ENCODE assay signal across 17 cellular contexts in the genomic region with DNA sequence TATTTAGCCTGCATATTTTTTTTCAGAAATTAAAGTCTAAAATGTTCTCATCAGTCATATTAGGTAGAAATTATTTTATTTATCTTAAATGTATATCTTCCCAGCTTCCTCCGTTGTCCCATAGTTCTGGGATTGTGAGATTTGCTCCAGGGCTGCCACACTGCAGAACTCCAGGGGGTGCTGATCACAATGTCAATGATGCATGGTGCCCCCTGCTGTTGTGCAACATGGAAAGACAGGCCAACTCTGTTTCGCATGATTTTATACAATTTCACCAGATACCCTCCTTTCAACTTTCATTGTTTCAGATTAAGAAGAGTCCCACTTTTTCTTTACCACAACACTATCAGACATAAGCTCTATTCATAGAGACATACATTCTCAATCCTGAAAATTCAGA. TPM values are rescaled to one million over a fixed set of nuclear protein-coding genes. Genes with fewer than 3 reads are reported as not detected.
DNase-seq lines count a peak whose midpoint lies in the region; ATAC-seq and TF ChIP-seq lines count a peak whose summit lies in the region.
"Had no signal": no experiment of that assay in that cellular context is flagged by ENCODE, and none has a peak within 500 bp of the region (broad histone marks: within the 10 kb centered on the region; RNA-seq: fewer than 3 reads in every experiment).

No MANE protein-coding gene starts in this region.

- H3K4me1 ChIP-seq in GM23338 (ENCODE audit: insufficient read depth) (no peaks in the 10 kb centered on the region; the same call in 1 of the 2 replicates), adrenal gland (replicated peaks in 1 of 2) (no peaks in the 10 kb centered on the region)
- H3K4me1 ChIP-seq: ascending aorta, right atrium auricular region had no signal

- intact Hi-C loops in dorsolateral prefrontal cortex (cut with DNase I): no loop called here
- intact Hi-C loops in adrenal gland (cut with DNase I): no loop called here

- H3K27me3 ChIP-seq in GM23338 (ENCODE audit: insufficient read depth) (no peaks in the 10 kb centered on the region), dorsolateral prefrontal cortex (peaks cover 0 to 19% (median 0%) of the 10 kb centered on the region in 45 donors), adrenal gland (no peaks in the 10 kb centered on the region)
- H3K27me3 ChIP-seq: ascending aorta, BLaER1, right atrium auricular region had no signal

- H3K9me3 Mint-ChIP-seq in GM23338: no peaks in the 10 kb centered on the region; the same call in 2 of the 3 replicates
- H3K9me3 Mint-ChIP-seq: activated T-helper 17 cell treated with anti-CD3 and anti-CD28 coated beads, Interleukin-2, amount 50 U/mL, for 72 hours had no signal

- no peaks in the 10 kb centered on the region for H3K9me2 ChIP-seq in GM23338 (ENCODE audit: insufficient read depth)

- H3K79me2 ChIP-seq in GM23338 (replicated peaks; ENCODE audit: insufficient read depth): no peaks in the 10 kb centered on the region

- no peak overlapping the region for H2AFZ ChIP-seq in GM23338

- no peaks in the 10 kb centered on the region for H4K20me1 ChIP-seq in GM23338 (replicated peaks; ENCODE audit: insufficient read depth)
- H4K20me1 ChIP-seq: BLaER1 had no signal

- H3K4me1 Mint-ChIP-seq in GM23338: peaks cover 8% of the 10 kb centered on the region
- H3K4me1 Mint-ChIP-seq: activated T-helper 17 cell treated with anti-CD3 and anti-CD28 coated beads, Interleukin-2, amount 50 U/mL, for 72 hours; naive B cell had no signal

- H3F3A ChIP-seq in GM23338 (replicated peaks; ENCODE audit: low read depth): no peaks in the 10 kb centered on the region

- H3K4me2 ChIP-seq in GM23338: no peak overlapping the region
- H3K4me2 ChIP-seq: BLaER1 had no signal

- H3K9me3 ChIP-seq in adrenal gland (replicated peaks in 1 of 3): no peaks in the 10 kb centered on the region
- H3K9me3 ChIP-seq: ascending aorta, BLaER1, right atrium auricular region had no signal

- no peak for ATAC-seq in GM23338
- ATAC-seq: activated T-helper 17 cell treated with anti-CD3 and anti-CD28 coated beads, Interleukin-2, amount 50 U/mL, for 72 hours had no signal

- POLR2A ChIA-PET in AG04449 (lab: Yijun Ruan, JAX): no interaction called here

- TF ChIP-seq CTCF in AG04449 (IDR thresholded peaks at IDR 0.05; ENCODE audit: insufficient read depth, low read length, missing control alignments) (peak; percentile 19), GM23338 (conservative IDR thresholded peaks at IDR 0.05; ENCODE audit: low read depth in 2 of 2) (peak; percentile 45 to 73), fibroblast of pulmonary artery (IDR thresholded peaks at IDR 0.05; ENCODE audit: low read length, missing control alignments) (peak; percentile 14), dorsolateral prefrontal cortex (IDR thresholded peaks at IDR 0.05 in 54 of 56, conservative IDR thresholded peaks at IDR 0.05 in 2 of 56; ENCODE audit: low read depth in 1 of 56, partially characterized antibody in 56 of 56) (no peak), adrenal gland (IDR thresholded peaks at IDR 0.05) (no peak), foreskin fibroblast (IDR thresholded peaks at IDR 0.05; ENCODE audit: low read depth, low read length) (no peak)

- H3K4me3 Mint-ChIP-seq in GM23338: no peak overlapping the region
- H3K4me3 Mint-ChIP-seq: activated T-helper 17 cell treated with anti-CD3 and anti-CD28 coated beads, Interleukin-2, amount 50 U/mL, for 72 hours; naive B cell had no signal

- WGBS in adrenal gland, 4 donors: 65 to 77% (median 73%) methylated on average over 2 of the region's 2 CpGs

- DNase-seq in AG04449 (ENCODE audit: low read depth, low spot score) (no peak), GM23338 (ENCODE audit: low spot score) (peak; percentile 54), OCI-M1 (lab: John Stamatoyannopoulos, UW) (peak; percentile 22), fibroblast of pulmonary artery (ENCODE audit: low read depth) (peak; percentile 3), NCI-H1694 (lab: John Stamatoyannopoulos, UW) (no peak), dorsolateral prefrontal cortex (no peak), adrenal gland (no peak), foreskin fibroblast (no peak)
- DNase-seq: effector memory CD4-positive, alpha-beta T cell; naive B cell; NCI-H1930; stimulated activated naive CD4-positive, alpha-beta T cell treated with Interleukin-2 at 50 U/mL for 16 hours; T-helper 2 cell had no signal

- no peak for TF ChIP-seq POLR2A in adrenal gland (IDR thresholded peaks at IDR 0.05)

- H3K27ac Mint-ChIP-seq in GM23338: no peak overlapping the region
- H3K27ac Mint-ChIP-seq: activated T-helper 17 cell treated with anti-CD3 and anti-CD28 coated beads, Interleukin-2, amount 50 U/mL, for 72 hours; naive B cell had no signal

- CTCF ChIA-PET in AG04449 (lab: Yijun Ruan, JAX): interaction anchor here (1.4 kb wide), 1 partner anchor 848 kb away, joined by 3 read pairs; no protein-coding TSS in a partner anchor

- H3K36me3 Mint-ChIP-seq in GM23338 (ENCODE audit: low read depth): no peaks in the 10 kb centered on the region
- H3K36me3 Mint-ChIP-seq: naive B cell had no signal

- H3K27me3 Mint-ChIP-seq in GM23338 (ENCODE audit: insufficient read depth, low read depth, poor library complexity): no peaks in the 10 kb centered on the region

- H3K36me3 ChIP-seq in GM23338 (ENCODE audit: insufficient read depth) (no peaks in the 10 kb centered on the region), adrenal gland (replicated peaks in 1 of 2) (no peaks in the 10 kb centered on the region)
- H3K36me3 ChIP-seq: ascending aorta, BLaER1, right atrium auricular region had no signal

- H3K27ac ChIP-seq in GM23338 (ENCODE audit: low read depth): no peak overlapping the region
- H3K27ac ChIP-seq in dorsolateral prefrontal cortex: no peak overlapping the region
- H3K27ac ChIP-seq in adrenal gland: no peak overlapping the region
- H3K27ac ChIP-seq: ascending aorta, BLaER1, right atrium auricular region had no signal

- H3K4me3 ChIP-seq in AG04449 (ENCODE audit: low read depth, low read length): no peak overlapping the region
- no peak overlapping the region for H3K4me3 ChIP-seq in GM23338
- H3K4me3 ChIP-seq in fibroblast of pulmonary artery (replicated peaks; ENCODE audit: low read depth, low read length): no peak overlapping the region
- no peak overlapping the region for H3K4me3 ChIP-seq in dorsolateral prefrontal cortex
- H3K4me3 ChIP-seq in adrenal gland: no peak overlapping the region
- H3K4me3 ChIP-seq in foreskin fibroblast (ENCODE audit: low read depth in 1 of 2, low read length in 2 of 2): no peak overlapping the region
- H3K4me3 ChIP-seq: ascending aorta, BLaER1, right atrium auricular region had no signal

TF ChIP-seq in GM23338, 12 proteins besides CTCF, POLR2A, EP300 and RAD21:
- no peak for TF ChIP-seq STAT1 (IDR thresholded peaks at IDR 0.05; ENCODE audit: unreplicated experiment)
- no peak for TF ChIP-seq CREB1 (CRISPR knock-in tag; IDR thresholded peaks at IDR 0.05; ENCODE audit: low read depth)
- TF ChIP-seq, protein P1, sequence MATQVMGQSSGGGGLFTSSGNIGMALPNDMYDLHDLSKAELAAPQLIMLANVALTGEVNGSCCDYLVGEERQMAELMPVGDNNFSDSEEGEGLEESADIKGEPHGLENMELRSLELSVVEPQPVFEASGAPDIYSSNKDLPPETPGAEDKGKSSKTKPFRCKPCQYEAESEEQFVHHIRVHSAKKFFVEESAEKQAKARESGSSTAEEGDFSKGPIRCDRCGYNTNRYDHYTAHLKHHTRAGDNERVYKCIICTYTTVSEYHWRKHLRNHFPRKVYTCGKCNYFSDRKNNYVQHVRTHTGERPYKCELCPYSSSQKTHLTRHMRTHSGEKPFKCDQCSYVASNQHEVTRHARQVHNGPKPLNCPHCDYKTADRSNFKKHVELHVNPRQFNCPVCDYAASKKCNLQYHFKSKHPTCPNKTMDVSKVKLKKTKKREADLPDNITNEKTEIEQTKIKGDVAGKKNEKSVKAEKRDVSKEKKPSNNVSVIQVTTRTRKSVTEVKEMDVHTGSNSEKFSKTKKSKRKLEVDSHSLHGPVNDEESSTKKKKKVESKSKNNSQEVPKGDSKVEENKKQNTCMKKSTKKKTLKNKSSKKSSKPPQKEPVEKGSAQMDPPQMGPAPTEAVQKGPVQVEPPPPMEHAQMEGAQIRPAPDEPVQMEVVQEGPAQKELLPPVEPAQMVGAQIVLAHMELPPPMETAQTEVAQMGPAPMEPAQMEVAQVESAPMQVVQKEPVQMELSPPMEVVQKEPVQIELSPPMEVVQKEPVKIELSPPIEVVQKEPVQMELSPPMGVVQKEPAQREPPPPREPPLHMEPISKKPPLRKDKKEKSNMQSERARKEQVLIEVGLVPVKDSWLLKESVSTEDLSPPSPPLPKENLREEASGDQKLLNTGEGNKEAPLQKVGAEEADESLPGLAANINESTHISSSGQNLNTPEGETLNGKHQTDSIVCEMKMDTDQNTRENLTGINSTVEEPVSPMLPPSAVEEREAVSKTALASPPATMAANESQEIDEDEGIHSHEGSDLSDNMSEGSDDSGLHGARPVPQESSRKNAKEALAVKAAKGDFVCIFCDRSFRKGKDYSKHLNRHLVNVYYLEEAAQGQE (IDR thresholded peaks at IDR 0.05; ENCODE audit: unreplicated experiment): no peak
- TF ChIP-seq, protein P2, sequence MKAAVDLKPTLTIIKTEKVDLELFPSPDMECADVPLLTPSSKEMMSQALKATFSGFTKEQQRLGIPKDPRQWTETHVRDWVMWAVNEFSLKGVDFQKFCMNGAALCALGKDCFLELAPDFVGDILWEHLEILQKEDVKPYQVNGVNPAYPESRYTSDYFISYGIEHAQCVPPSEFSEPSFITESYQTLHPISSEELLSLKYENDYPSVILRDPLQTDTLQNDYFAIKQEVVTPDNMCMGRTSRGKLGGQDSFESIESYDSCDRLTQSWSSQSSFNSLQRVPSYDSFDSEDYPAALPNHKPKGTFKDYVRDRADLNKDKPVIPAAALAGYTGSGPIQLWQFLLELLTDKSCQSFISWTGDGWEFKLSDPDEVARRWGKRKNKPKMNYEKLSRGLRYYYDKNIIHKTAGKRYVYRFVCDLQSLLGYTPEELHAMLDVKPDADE (IDR thresholded peaks at IDR 0.05): no peak
- no peak for TF ChIP-seq ZNF331 (CRISPR knock-in tag; IDR thresholded peaks at IDR 0.05; ENCODE audit: low read depth)
- no peak for TF ChIP-seq ZNF114 (CRISPR knock-in tag; IDR thresholded peaks at IDR 0.05)
- TF ChIP-seq EZH2phosphoT487 (IDR thresholded peaks at IDR 0.05; ENCODE audit: unreplicated experiment): no peak

RNA-seq across cellular contexts. Expression of a gene that starts 35.9 kb away (rescaled TPM):
- total RNA-seq in GM23338 (2014; rRNA removed; shearing (Covaris generic)): 7.0 and 8.2 TPM in 2 replicates
- polyA plus RNA-seq in GM23338 (2016; fragmentation: Nextera tagmentation; extraction: Ambion mirVana): 3.7 and 7.5 TPM in 2 replicates
- 100 to 1,000 TPM in 2 of 120 experiments, 10 to 100 TPM in 118; 11.2 to 125 (median 47.8) TPM for total RNA-seq in dorsolateral prefrontal cortex
- total RNA-seq in adrenal gland: 10 to 100 TPM in 1 of 8 donors, 1 to 10 TPM in 7; 1.5 to 12.4 (median 6.3) TPM
- polyA plus RNA-seq in adrenal gland: 1 to 10 TPM; 5.3 to 9.7 (median 9.3) TPM
- total RNA-seq: activated T-helper 17 cell treated with anti-CD3 and anti-CD28 coated beads, Interleukin-2, amount 50 U/mL, for 72 hours had no signal

Comparison
In these comparisons a context has a peak if more than half of its experiments do, and no peak if none do; other contexts are left out.
1. DNase-seq: peak in GM23338 (single experiment), OCI-M1 (single experiment) and fibroblast of pulmonary artery (single experiment); none in AG04449 (single experiment), NCI-H1694 (single experiment), dorsolateral prefrontal cortex (0 of 10), adrenal gland (0 of 7) and foreskin fibroblast (0 of 2).
2. CTCF ChIP-seq: peak in AG04449 (single experiment), GM23338 (2 of 2) and fibroblast of pulmonary artery (single experiment); none in dorsolateral prefrontal cortex (0 of 56), adrenal gland (0 of 6) and foreskin fibroblast (single experiment).